ENCODE assay signal across 2 cellular contexts in the genomic region with DNA sequence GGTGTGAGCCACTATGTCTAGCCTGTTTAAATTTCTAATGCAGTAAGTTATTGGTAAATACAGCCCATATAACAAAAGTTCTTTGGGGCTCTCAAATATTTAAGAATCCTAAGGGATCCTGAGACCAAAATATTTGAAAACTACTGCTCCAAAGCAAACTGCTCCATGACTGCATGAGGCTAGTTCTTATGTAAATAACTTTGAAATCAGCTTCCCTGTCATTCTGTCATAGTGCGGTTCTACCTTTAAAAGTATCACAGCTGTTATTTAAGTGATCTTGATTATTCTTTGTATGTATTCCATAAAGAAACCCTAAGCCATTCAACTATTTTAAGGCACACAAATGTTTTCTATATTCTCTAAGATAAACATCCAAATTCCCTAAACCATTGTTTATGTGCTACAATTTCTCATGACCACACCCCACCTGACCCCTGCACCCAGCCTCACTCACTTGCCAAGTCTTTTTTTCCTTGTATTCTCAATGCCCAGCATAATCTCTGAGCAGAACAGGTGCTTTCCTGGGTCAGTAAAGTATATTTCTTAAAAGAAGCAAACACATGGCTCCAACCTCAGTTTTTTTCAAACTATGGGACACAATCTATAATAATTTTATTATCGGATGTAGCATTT.
TF ChIP-seq lines count a peak whose summit lies in the region.

No MANE protein-coding gene starts in this region.

TF ChIP-seq in A549, 52 proteins besides CTCF, POLR2A, EP300 and RAD21 (continued from another document):
- TF ChIP-seq FOSL2 (IDR thresholded peaks at IDR 0.05), result no peak
- TF ChIP-seq FOSL2 (CRISPR knock-in tag; IDR thresholded peaks at IDR 0.05), result no peak
- TF ChIP-seq HDAC2 (IDR thresholded peaks at IDR 0.05), result no peak
- TF ChIP-seq, protein P1, sequence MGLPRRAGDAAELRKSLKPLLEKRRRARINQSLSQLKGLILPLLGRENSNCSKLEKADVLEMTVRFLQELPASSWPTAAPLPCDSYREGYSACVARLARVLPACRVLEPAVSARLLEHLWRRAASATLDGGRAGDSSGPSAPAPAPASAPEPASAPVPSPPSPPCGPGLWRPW (IDR thresholded peaks at IDR 0.05), result no peak

TF ChIP-seq in K562, 482 proteins besides CTCF, POLR2A, EP300 and RAD21 (continued from another document):
- TF ChIP-seq, protein P2, sequence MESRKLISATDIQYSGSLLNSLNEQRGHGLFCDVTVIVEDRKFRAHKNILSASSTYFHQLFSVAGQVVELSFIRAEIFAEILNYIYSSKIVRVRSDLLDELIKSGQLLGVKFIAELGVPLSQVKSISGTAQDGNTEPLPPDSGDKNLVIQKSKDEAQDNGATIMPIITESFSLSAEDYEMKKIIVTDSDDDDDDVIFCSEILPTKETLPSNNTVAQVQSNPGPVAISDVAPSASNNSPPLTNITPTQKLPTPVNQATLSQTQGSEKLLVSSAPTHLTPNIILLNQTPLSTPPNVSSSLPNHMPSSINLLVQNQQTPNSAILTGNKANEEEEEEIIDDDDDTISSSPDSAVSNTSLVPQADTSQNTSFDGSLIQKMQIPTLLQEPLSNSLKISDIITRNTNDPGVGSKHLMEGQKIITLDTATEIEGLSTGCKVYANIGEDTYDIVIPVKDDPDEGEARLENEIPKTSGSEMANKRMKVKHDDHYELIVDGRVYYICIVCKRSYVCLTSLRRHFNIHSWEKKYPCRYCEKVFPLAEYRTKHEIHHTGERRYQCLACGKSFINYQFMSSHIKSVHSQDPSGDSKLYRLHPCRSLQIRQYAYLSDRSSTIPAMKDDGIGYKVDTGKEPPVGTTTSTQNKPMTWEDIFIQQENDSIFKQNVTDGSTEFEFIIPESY (CRISPR knock-in tag; IDR thresholded peaks at IDR 0.05), result no peak
- no peak for TF ChIP-seq OTX1 (CRISPR knock-in tag; IDR thresholded peaks at IDR 0.05)
- no peak for TF ChIP-seq ETS2 (tag; IDR thresholded peaks at IDR 0.05; ENCODE audit: borderline replicate concordance, poor library complexity, severe bottlenecking)
- no peak for TF ChIP-seq PHTF2 (CRISPR knock-in tag; IDR thresholded peaks at IDR 0.05)
- no peak for TF ChIP-seq SLC30A9 (CRISPR knock-in tag; IDR thresholded peaks at IDR 0.05)
- TF ChIP-seq, protein P3, sequence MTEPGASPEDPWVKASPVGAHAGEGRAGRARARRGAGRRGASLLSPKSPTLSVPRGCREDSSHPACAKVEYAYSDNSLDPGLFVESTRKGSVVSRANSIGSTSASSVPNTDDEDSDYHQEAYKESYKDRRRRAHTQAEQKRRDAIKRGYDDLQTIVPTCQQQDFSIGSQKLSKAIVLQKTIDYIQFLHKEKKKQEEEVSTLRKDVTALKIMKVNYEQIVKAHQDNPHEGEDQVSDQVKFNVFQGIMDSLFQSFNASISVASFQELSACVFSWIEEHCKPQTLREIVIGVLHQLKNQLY (CRISPR knock-in tag; conservative IDR thresholded peaks at IDR 0.05), result no peak
